1 cellular context compared by ENCODE assay signal in genomic region chr4:2071252-2071911, GRCh38.
TF ChIP-seq lines count a peak whose summit lies in the region.

No MANE protein-coding gene starts in this region.

TF ChIP-seq in HepG2, 621 proteins besides CTCF, POLR2A, EP300 and RAD21 (continued from another document):
- no peak for TF ChIP-seq ZNF142 (CRISPR knock-in tag; IDR thresholded peaks at IDR 0.05)
- TF ChIP-seq MEF2D (CRISPR knock-in tag; IDR thresholded peaks at IDR 0.05): peak; percentile 17; the same call in 1 of the 2 replicates
- TF ChIP-seq ZNF501 (CRISPR knock-in tag; IDR thresholded peaks at IDR 0.05): 0 out of 2 replicates have a peak, but pooled peaks have one; percentile 49
- TF ChIP-seq SP4 (CRISPR knock-in tag; IDR thresholded peaks at IDR 0.05): no peak
- no peak for TF ChIP-seq PCBP1 (IDR thresholded peaks at IDR 0.05; ENCODE audit: borderline replicate concordance, low read depth, low read length)
- TF ChIP-seq ZFP91 (CRISPR knock-in tag; IDR thresholded peaks at IDR 0.05; ENCODE audit: borderline replicate concordance): peak; percentile 61; the same call in 1 of the 2 replicates
- peak; percentile 40 for TF ChIP-seq ZFX (CRISPR knock-in tag; IDR thresholded peaks at IDR 0.05; ENCODE audit: low read depth)
- 0 out of 2 replicates have a peak, but pooled peaks have one; percentile 6 for TF ChIP-seq ZNF740 (CRISPR knock-in tag; IDR thresholded peaks at IDR 0.05)
- TF ChIP-seq ZNF839 (CRISPR knock-in tag; IDR thresholded peaks at IDR 0.05; ENCODE audit: borderline replicate concordance): 0 out of 2 replicates have a peak, but pooled peaks have one; percentile 21
- 0 out of 2 replicates have a peak, but pooled peaks have one; percentile 39 for TF ChIP-seq ZNF777 (CRISPR knock-in tag; IDR thresholded peaks at IDR 0.05)
- TF ChIP-seq SNAI1 (CRISPR knock-in tag; IDR thresholded peaks at IDR 0.05; ENCODE audit: borderline replicate concordance): no peak
- 0 out of 2 replicates have a peak, but pooled peaks have one; percentile 41 for TF ChIP-seq NCOA5 (CRISPR knock-in tag; IDR thresholded peaks at IDR 0.05)
- 0 out of 2 replicates have a peak, but pooled peaks have one; percentile 20 for TF ChIP-seq ZNF350 (CRISPR knock-in tag; IDR thresholded peaks at IDR 0.05; ENCODE audit: borderline replicate concordance, low read depth)
- peak; percentile 40; the same call in 1 of the 2 replicates for TF ChIP-seq MYC (CRISPR knock-in tag; IDR thresholded peaks at IDR 0.05; ENCODE audit: borderline replicate concordance)
- peak; percentile 59 for TF ChIP-seq FOSL2 (CRISPR knock-in tag; IDR thresholded peaks at IDR 0.05)
- no peak for TF ChIP-seq ZSCAN22 (CRISPR knock-in tag; IDR thresholded peaks at IDR 0.05)
- TF ChIP-seq SSRP1 (CRISPR knock-in tag; IDR thresholded peaks at IDR 0.05): no peak
- TF ChIP-seq SAFB2 (CRISPR knock-in tag; IDR thresholded peaks at IDR 0.05; ENCODE audit: borderline replicate concordance, low read depth): 0 out of 2 replicates have a peak, but pooled peaks have one; percentile 2
- 0 out of 2 replicates have a peak, but pooled peaks have one; percentile 2 for TF ChIP-seq NFYB (CRISPR knock-in tag; IDR thresholded peaks at IDR 0.05)
- TF ChIP-seq ZBTB38 (CRISPR knock-in tag; IDR thresholded peaks at IDR 0.05): no peak
- TF ChIP-seq RBFOX2 (IDR thresholded peaks at IDR 0.05; ENCODE audit: low read depth, low read length): no peak
- peak; percentile 8; the same call in 1 of the 2 replicates for TF ChIP-seq DMAP1 (CRISPR knock-in tag; IDR thresholded peaks at IDR 0.05)
- peak; percentile 53; the same call in 1 of the 2 replicates for TF ChIP-seq PATZ1 (CRISPR knock-in tag; IDR thresholded peaks at IDR 0.05)
- TF ChIP-seq SIN3A (IDR thresholded peaks at IDR 0.05; ENCODE audit: borderline replicate concordance, low read depth, low read length): no peak
- TF ChIP-seq ZNF580 (CRISPR knock-in tag; IDR thresholded peaks at IDR 0.05; ENCODE audit: borderline replicate concordance, low read depth): no peak
- TF ChIP-seq ZNF124 (CRISPR knock-in tag; IDR thresholded peaks at IDR 0.05): 0 out of 2 replicates have a peak, but pooled peaks have one; percentile 18
- TF ChIP-seq ZNF557 (CRISPR knock-in tag; IDR thresholded peaks at IDR 0.05): 0 out of 2 replicates have a peak, but pooled peaks have one; percentile 30
- no peak for TF ChIP-seq ZNF441 (CRISPR knock-in tag; IDR thresholded peaks at IDR 0.05; ENCODE audit: borderline replicate concordance)
- peak; percentile 96 for TF ChIP-seq ZNF263 (CRISPR knock-in tag; IDR thresholded peaks at IDR 0.05)
- peak; percentile 37; the same call in 1 of the 2 replicates for TF ChIP-seq ZFY (CRISPR knock-in tag; IDR thresholded peaks at IDR 0.05)
- TF ChIP-seq ZNF547 (CRISPR knock-in tag; IDR thresholded peaks at IDR 0.05): no peak; the same call in 1 of the 2 replicates
- TF ChIP-seq ZNF296 (CRISPR knock-in tag; conservative IDR thresholded peaks at IDR 0.05): 0 out of 2 replicates have a peak, but pooled peaks have one; percentile 30
